Comparison of ENCODE assay signal across 8 cellular contexts in the genomic region with DNA sequence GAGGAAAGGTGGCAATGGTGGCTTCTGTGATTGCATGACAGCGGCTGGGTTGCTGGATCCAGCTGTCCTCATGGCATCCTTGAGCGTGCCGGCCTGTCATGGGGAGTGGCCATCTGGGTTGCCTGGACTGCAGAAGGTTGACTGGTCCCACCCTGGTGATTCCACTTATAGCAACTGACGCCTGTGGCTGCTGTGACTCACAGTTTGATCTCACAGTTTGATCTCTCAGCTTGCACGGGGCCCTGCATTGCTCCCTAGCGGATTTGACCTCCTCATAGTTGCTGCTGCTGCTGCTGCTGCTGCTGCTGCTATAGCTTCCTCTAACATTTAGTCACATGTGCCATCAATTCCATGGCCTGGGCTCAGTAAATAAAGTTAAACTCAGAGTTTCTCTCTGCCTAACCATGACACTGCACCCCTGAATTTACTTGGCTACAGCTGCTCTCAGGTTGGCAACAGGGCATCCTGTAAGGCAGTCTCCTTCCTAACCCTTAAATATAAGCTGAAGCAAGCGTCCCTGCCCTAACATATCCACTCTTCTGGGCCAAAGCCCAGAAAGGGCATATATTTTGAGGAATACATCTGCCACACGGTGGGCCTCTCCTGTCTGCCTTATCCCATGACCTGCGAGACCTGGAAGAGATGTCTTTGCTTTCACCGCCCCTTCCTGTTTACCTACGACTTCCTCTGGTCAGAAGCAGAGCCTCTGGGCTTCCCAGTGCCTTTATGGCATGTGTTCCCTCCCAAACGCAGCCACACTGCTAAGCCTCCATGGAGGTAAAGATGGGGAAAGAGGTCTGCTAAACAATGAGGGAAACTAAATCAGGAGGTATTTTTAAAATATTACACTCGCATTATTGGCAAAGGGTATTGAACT. TPM values are rescaled to one million over a fixed set of nuclear protein-coding genes. Genes with fewer than 3 reads are reported as not detected.
DNase-seq lines count a peak whose midpoint lies in the region; ATAC-seq, FAIRE-seq and TF ChIP-seq lines count a peak whose summit lies in the region.
"Had no signal": no experiment of that assay in that cellular context is flagged by ENCODE, and none has a peak within 500 bp of the region (broad histone marks: within the 10 kb centered on the region; RNA-seq: fewer than 3 reads in every experiment).

No MANE protein-coding gene starts in this region.

- CTCF ChIA-PET in SK-N-SH (lab: Yijun Ruan, JAX), result interaction anchor here (1.9 kb wide), 1 partner anchor 10 kb away, joined by 5 read pairs; no protein-coding TSS in a partner anchor

- H3K4me1 ChIP-seq in SK-N-SH (ENCODE audit: control insufficient read depth in 1 of 2, insufficient read depth in 2 of 2, low read depth in 1 of 2, low read length in 1 of 2) (peaks cover 6 to 10% of the 10 kb centered on the region in 2 experiments; a peak in 3 of 4 replicates), thoracic aorta (ENCODE audit: control insufficient read depth in 1 of 2, low read depth in 2 of 2) (peaks cover 8 to 25% of the 10 kb centered on the region in 2 donors), small intestine (ENCODE audit: control insufficient read depth in 2 of 2, insufficient read depth in 1 of 2, low read depth in 1 of 2, low read length in 1 of 2) (no peaks in the 10 kb centered on the region)

- H4K20me1 ChIP-seq in SK-N-SH (ENCODE audit: insufficient read depth), result no peaks in the 10 kb centered on the region

- TF ChIP-seq RAD21 in SK-N-SH (IDR thresholded peaks at IDR 0.05; ENCODE audit: low read length), result peak; percentile 25; the same call in 1 of the 2 replicates

- peaks cover 71% of the 10 kb centered on the region for H3K4me1 Mint-ChIP-seq in HFFc6 (ENCODE audit: low read depth)

- H2AFZ ChIP-seq in SK-N-SH (ENCODE audit: low read depth), result peak overlapping the region; percentile 79

- ATAC-seq in Right ventricle myocardium superior (ENCODE audit: poor library complexity), result peak; percentile 95
- peak; percentile 85 for ATAC-seq in thoracic aorta (ENCODE audit: insufficient number of reproducible peaks, low FRiP score, low read depth)
- ATAC-seq in GM21723 (IDR thresholded peaks at IDR 0.05; ENCODE audit: unreplicated experiment), result no peak

- H3K27ac Mint-ChIP-seq in HFFc6, result peak overlapping the region; percentile 100
- H3K27ac Mint-ChIP-seq: mesothelial cell of epicardium had no signal

- H3F3A ChIP-seq in SK-N-SH (replicated peaks; ENCODE audit: insufficient read depth), result peaks cover 18% of the 10 kb centered on the region

- DNase-seq in HFFc6, result peak; percentile 99
- DNase-seq in SK-N-SH, result peak; percentile 87
- peak; percentile 69 for DNase-seq in Right ventricle myocardium superior
- DNase-seq in thoracic aorta (ENCODE audit: low spot score), result peak; percentile 59
- DNase-seq in small intestine, result no peak
- DNase-seq in activated effector memory CD4-positive, alpha-beta T cell treated with Interleukin-2 at 50 U/mL for 16 hours, result no peak

- H3K4me2 ChIP-seq in SK-N-SH, result peak overlapping the region; percentile 42

- peak; percentile 56 to 60; a peak in 3 of 4 replicates for TF ChIP-seq EP300 in SK-N-SH (IDR thresholded peaks at IDR 0.05; ENCODE audit: borderline replicate concordance in 1 of 2, low read depth in 1 of 2, low read length in 1 of 2)

- H3K27me3 Mint-ChIP-seq in HFFc6 (ENCODE audit: insufficient read depth), result no peaks in the 10 kb centered on the region

- TF ChIP-seq CTCF in HFFc6 (IDR thresholded peaks at IDR 0.05), result peak; percentile 37
- TF ChIP-seq CTCF in SK-N-SH (IDR thresholded peaks at IDR 0.05), result peak; percentile 32
- TF ChIP-seq CTCF in thoracic aorta (IDR thresholded peaks at IDR 0.05), result no peak

- H3K27ac ChIP-seq in SK-N-SH (ENCODE audit: low read depth in 2 of 2, low read length in 1 of 2) (peak overlapping the region; percentile 72 to 86), thoracic aorta (peak overlapping the region; percentile 69 to 86), small intestine (ENCODE audit: low read depth in 1 of 2, low read length in 1 of 2) (no peak overlapping the region)

- no peaks in the 10 kb centered on the region for H3K79me2 ChIP-seq in SK-N-SH (ENCODE audit: insufficient read depth)

- H3K4me3 ChIP-seq in SK-N-SH (ENCODE audit: low read depth in 2 of 2, low read length in 1 of 2) (no peak overlapping the region), thoracic aorta (no peak overlapping the region), small intestine (ENCODE audit: low read depth in 1 of 2, low read length in 2 of 2) (no peak overlapping the region)

- FAIRE-seq in small intestine (lab: Jason Lieb, UNC), result no peak

- intact Hi-C loops in Right ventricle myocardium superior (cut with DNase I), result no loop called here

- H3K9ac ChIP-seq in SK-N-SH, result peak overlapping the region; percentile 57

- H3K9me3 Mint-ChIP-seq in HFFc6, result no peaks in the 10 kb centered on the region

- H3K4me3 Mint-ChIP-seq in HFFc6, result peak overlapping the region; percentile 71
- H3K4me3 Mint-ChIP-seq: mesothelial cell of epicardium had no signal

- WGBS in SK-N-SH (ENCODE audit: low lambda C conversion rate), result 39% methylated on average over 11 of the region's 13 CpGs
- WGBS in small intestine, 3 donors, result 56 to 62% (median 61%) methylated on average over 13 of the region's 13 CpGs

- H3K9me3 ChIP-seq in SK-N-SH (no peaks in the 10 kb centered on the region), thoracic aorta (no peaks in the 10 kb centered on the region), small intestine (ENCODE audit: control insufficient read depth, low read depth) (no peaks in the 10 kb centered on the region)

- H3K36me3 ChIP-seq in SK-N-SH (replicated peaks in 1 of 2; ENCODE audit: control insufficient read depth in 1 of 2, insufficient read depth in 2 of 2, low read length in 1 of 2) (no peaks in the 10 kb centered on the region), thoracic aorta (no peaks in the 10 kb centered on the region), small intestine (ENCODE audit: control insufficient read depth in 2 of 2, insufficient read depth in 2 of 2, low read length in 2 of 2) (no peaks in the 10 kb centered on the region)

- no peaks in the 10 kb centered on the region for H3K36me3 Mint-ChIP-seq in HFFc6 (ENCODE audit: low read depth)
- H3K36me3 Mint-ChIP-seq: mesothelial cell of epicardium had no signal

- no peaks in the 10 kb centered on the region for H3K9me2 ChIP-seq in SK-N-SH

- POLR2A ChIA-PET in SK-N-SH (lab: Yijun Ruan, JAX), result interaction anchor here (0.5 kb wide), 1 partner anchor 449 kb away, joined by 3 read pairs; no protein-coding TSS in a partner anchor

- H3K27me3 ChIP-seq in SK-N-SH (ENCODE audit: insufficient read depth) (no peaks in the 10 kb centered on the region), thoracic aorta (replicated peaks; ENCODE audit: insufficient read depth) (no peaks in the 10 kb centered on the region), small intestine (ENCODE audit: control insufficient read depth in 2 of 2, insufficient read depth in 2 of 2, low read length in 2 of 2) (no peaks in the 10 kb centered on the region)

TF ChIP-seq in SK-N-SH, 30 proteins besides CTCF, POLR2A, EP300 and RAD21 (continues in another document):
- TF ChIP-seq FOXJ3 (CRISPR knock-in tag; IDR thresholded peaks at IDR 0.05) (no peak), MEF2A (IDR thresholded peaks at IDR 0.05; ENCODE audit: borderline replicate concordance, low read depth) (peak; percentile 96), TCF12 (IDR thresholded peaks at IDR 0.05) (peak; percentile 78), SMC3 (IDR thresholded peaks at IDR 0.05; ENCODE audit: low read depth, low read length) (peak; percentile 26; the same call in 1 of the 2 replicates), GATA2 (CRISPR knock-in tag; IDR thresholded peaks at IDR 0.05) (peak; percentile 86), ELF1 (IDR thresholded peaks at IDR 0.05) (no peak), CHD2 (IDR thresholded peaks at IDR 0.05; ENCODE audit: low read length, partially characterized antibody) (no peak), POLR2AphosphoS5 (IDR thresholded peaks at IDR 0.05; ENCODE audit: low read depth, low read length) (no peak), GABPA (IDR thresholded peaks at IDR 0.05; ENCODE audit: low read depth) (peak; percentile 68), RXRA (IDR thresholded peaks at IDR 0.05; ENCODE audit: borderline replicate concordance, low read depth) (peak; percentile 21; the same call in 1 of the 2 replicates), RFX5 (IDR thresholded peaks at IDR 0.05; ENCODE audit: low read length) (no peak)
- TF ChIP-seq, protein P1, sequence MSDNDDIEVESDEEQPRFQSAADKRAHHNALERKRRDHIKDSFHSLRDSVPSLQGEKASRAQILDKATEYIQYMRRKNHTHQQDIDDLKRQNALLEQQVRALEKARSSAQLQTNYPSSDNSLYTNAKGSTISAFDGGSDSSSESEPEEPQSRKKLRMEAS (IDR thresholded peaks at IDR 0.05; ENCODE audit: low read depth), result peak; percentile 84
- TF ChIP-seq, protein P2, sequence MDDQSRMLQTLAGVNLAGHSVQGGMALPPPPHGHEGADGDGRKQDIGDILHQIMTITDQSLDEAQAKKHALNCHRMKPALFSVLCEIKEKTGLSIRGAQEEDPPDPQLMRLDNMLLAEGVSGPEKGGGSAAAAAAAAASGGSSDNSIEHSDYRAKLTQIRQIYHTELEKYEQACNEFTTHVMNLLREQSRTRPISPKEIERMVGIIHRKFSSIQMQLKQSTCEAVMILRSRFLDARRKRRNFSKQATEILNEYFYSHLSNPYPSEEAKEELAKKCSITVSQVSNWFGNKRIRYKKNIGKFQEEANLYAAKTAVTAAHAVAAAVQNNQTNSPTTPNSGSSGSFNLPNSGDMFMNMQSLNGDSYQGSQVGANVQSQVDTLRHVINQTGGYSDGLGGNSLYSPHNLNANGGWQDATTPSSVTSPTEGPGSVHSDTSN (IDR thresholded peaks at IDR 0.05), result peak; percentile 57

RNA-seq across cellular contexts. Expression of a gene that starts 8.3 kb away (rescaled TPM):
- 10 to 100 TPM in 5 of 6 experiments, 1 to 10 TPM in 1; 9.9 to 15.8 (median 12.3) TPM for total RNA-seq in HFFc6 (2021; fragmentation: NEBNext Ultra II Directional; extraction: Animal tissue kit (Norgen Biotek cat#: 25700))
- 14.1 and 20.7 TPM in 2 replicates for polyA plus RNA-seq in SK-N-SH (2012; rRNA removed)
- polyA plus RNA-seq in SK-N-SH (2012; cell fraction: cytosol; rRNA removed), result 7.3 and 9.8 TPM in 2 replicates
- polyA plus RNA-seq in SK-N-SH (2012; cell fraction: nucleus; rRNA removed), result 17.1 and 62.5 TPM in 2 replicates
- total RNA-seq in Right ventricle myocardium superior, result 29.2 TPM
- 10 to 100 TPM; 14.7 to 18.4 TPM for total RNA-seq in thoracic aorta
- polyA plus RNA-seq in small intestine, result under 1 TPM; 0.22 to 0.48 (median 0.27) TPM

RNA-seq across cellular contexts. Expression of a gene that starts 37.8 kb away (rescaled TPM):
- 1 to 10 TPM; 1.4 to 4.3 (median 3.8) TPM for total RNA-seq in HFFc6 (2021; fragmentation: NEBNext Ultra II Directional; extraction: Animal tissue kit (Norgen Biotek cat#: 25700))
- polyA plus RNA-seq in SK-N-SH (2012; rRNA removed), result 4.6 and 5.8 TPM in 2 replicates
- polyA plus RNA-seq in SK-N-SH (2012; cell fraction: cytosol; rRNA removed), result 1.8 and 2.2 TPM in 2 replicates
- 14.8 and 23.2 TPM in 2 replicates for polyA plus RNA-seq in SK-N-SH (2012; cell fraction: nucleus; rRNA removed)
- 0.97 TPM for total RNA-seq in Right ventricle myocardium superior
- total RNA-seq in thoracic aorta, result under 1 TPM in 1 of 2 donors, not detected in 1; 0.56 TPM
- 1 to 10 TPM in 1 of 3 donors, not detected in 2; 1.9 TPM for polyA plus RNA-seq in small intestine

Comparison
In these comparisons a context has a peak if more than half of its experiments do, and no peak if none do; other contexts are left out.
1. DNase-seq: peak in HFFc6 (single experiment), SK-N-SH (single experiment), Right ventricle myocardium superior (single experiment) and thoracic aorta (single experiment); none in small intestine (single experiment) and activated effector memory CD4-positive, alpha-beta T cell treated with Interleukin-2 at 50 U/mL for 16 hours (single experiment).
2. H3K27ac ChIP-seq: peak in SK-N-SH (2 of 2) and thoracic aorta (2 of 2); none in small intestine (0 of 2).